Comparison of ENCODE assay signal across 19 cellular contexts in genomic region chr20:48275737-48276342, GRCh38.
DNase-seq lines count a peak whose midpoint lies in the region; ATAC-seq, FAIRE-seq and TF ChIP-seq lines count a peak whose summit lies in the region.
"Had no signal": no experiment of that assay in that cellular context is flagged by ENCODE, and none has a peak within 500 bp of the region (broad histone marks: within the 10 kb centered on the region; RNA-seq: fewer than 3 reads in every experiment).

No MANE protein-coding gene starts in this region.

- DNase-seq in HTR-8/SVneo (ENCODE audit: insufficient read length, low spot score) (no peak), NCI-H2196 treated with DMSO at 0.1 percent for 48 hours (lab: John Stamatoyannopoulos, UW; ENCODE audit: unreplicated experiment) (peak; percentile 12), hepatocyte (ENCODE audit: low spot score) (peak; percentile 46), neuronal stem cell (ENCODE audit: low spot score) (peak; percentile 20), mesothelial cell of epicardium (ENCODE audit: low spot score in 2 of 2, unreplicated experiment in 2 of 2) (no peak), HPDE6-E6E7 (ENCODE audit: extremely low spot score) (no peak)
- DNase-seq: activated T-cell treated with anti-CD3 and anti-CD28 coated beads, Interleukin-2, amount 50 U/mL, for 24 hours; AML-193; DMS53; hypothalamus; NCI-H446; right lobe of liver had no signal

- no peak overlapping the region for H3K14ac ChIP-seq in neuronal stem cell (ENCODE audit: low read length)

- H2BK12ac ChIP-seq in neuronal stem cell (ENCODE audit: low read length), result no peak overlapping the region

- H3K27me3 ChIP-seq in hepatocyte (no peaks in the 10 kb centered on the region), neuronal stem cell (ENCODE audit: control insufficient read depth in 3 of 3, insufficient read depth in 3 of 3, low read depth in 1 of 3, low read length in 3 of 3) (no peaks in the 10 kb centered on the region)
- H3K27me3 ChIP-seq: right lobe of liver, SJSA1 had no signal

- no peaks in the 10 kb centered on the region for H3K9me2 ChIP-seq in hepatocyte (replicated peaks; ENCODE audit: insufficient read depth)

- no peaks in the 10 kb centered on the region for H3K79me2 ChIP-seq in hepatocyte

- no peak overlapping the region for H4K91ac ChIP-seq in neuronal stem cell (ENCODE audit: low read depth, low read length, poor library complexity)

- H2AFZ ChIP-seq in hepatocyte, result no peak overlapping the region
- H2AFZ ChIP-seq in neuronal stem cell (ENCODE audit: low read length), result peak overlapping the region; percentile 86
- H2AFZ ChIP-seq: GM23248 had no signal

- H2AK5ac ChIP-seq in neuronal stem cell (ENCODE audit: low read depth, low read length), result peak overlapping the region; percentile 27

- no peaks in the 10 kb centered on the region for H3K36me3 Mint-ChIP-seq in mesothelial cell of epicardium
- H3K36me3 Mint-ChIP-seq: activated naive CD8-positive, alpha-beta T cell had no signal

- H2BK15ac ChIP-seq in neuronal stem cell (ENCODE audit: low read length), result no peak overlapping the region

- no peak overlapping the region for H3K4me3 ChIP-seq in hepatocyte
- peak overlapping the region in 1 of 2 donors; percentile 21 for H3K4me3 ChIP-seq in neuronal stem cell (ENCODE audit: low read length in 2 of 2)
- H3K4me3 ChIP-seq: GM23248, lung, right lobe of liver, SJSA1 had no signal

- no peak overlapping the region for H4K8ac ChIP-seq in neuronal stem cell (ENCODE audit: low read depth, low read length)

- H2BK120ac ChIP-seq in neuronal stem cell (ENCODE audit: low read depth, low read length), result no peak overlapping the region

- H3K27ac ChIP-seq in hepatocyte (no peak overlapping the region), neuronal stem cell (replicated peaks; ENCODE audit: low read length) (peak overlapping the region; percentile 57)
- H3K27ac ChIP-seq: GM23248, right lobe of liver, SJSA1 had no signal

- no peak overlapping the region for H3K4ac ChIP-seq in neuronal stem cell (ENCODE audit: low read length)

- no peak overlapping the region for H2BK5ac ChIP-seq in neuronal stem cell (ENCODE audit: low read length)

- no peaks in the 10 kb centered on the region for H3K36me3 ChIP-seq in hepatocyte (replicated peaks; ENCODE audit: insufficient read depth, low read depth)
- H3K36me3 ChIP-seq in neuronal stem cell (replicated peaks in 1 of 2; ENCODE audit: control insufficient read depth in 2 of 2, insufficient read depth in 2 of 2, low read length in 2 of 2), result no peaks in the 10 kb centered on the region
- H3K36me3 ChIP-seq: right lobe of liver, SJSA1 had no signal

- no peaks in the 10 kb centered on the region for H3K79me1 ChIP-seq in neuronal stem cell (ENCODE audit: low read depth, low read length)

- peaks cover 20% of the 10 kb centered on the region for H3K4me1 Mint-ChIP-seq in mesothelial cell of epicardium

- H3K9ac ChIP-seq in neuronal stem cell (ENCODE audit: low read depth, low read length, poor library complexity), result no peak overlapping the region
- H3K9ac ChIP-seq: GM23248 had no signal

- peak overlapping the region; percentile 54 for H3K18ac ChIP-seq in neuronal stem cell (ENCODE audit: low read length)

- H3K4me3 Mint-ChIP-seq in mesothelial cell of epicardium, result no peak overlapping the region
- H3K4me3 Mint-ChIP-seq: activated naive CD8-positive, alpha-beta T cell; activated T-cell treated with anti-CD3 and anti-CD28 coated beads, Interleukin-2, amount 50 U/mL, for 24 hours had no signal

- ATAC-seq in HG03159 (IDR thresholded peaks at IDR 0.05; ENCODE audit: unreplicated experiment), result no peak
- no peak for ATAC-seq in HG03097 (IDR thresholded peaks at IDR 0.05; ENCODE audit: low FRiP score, unreplicated experiment)
- ATAC-seq: right lobe of liver had no signal

- H3K4me1 ChIP-seq in hepatocyte (ENCODE audit: insufficient read depth), result peaks cover 12% of the 10 kb centered on the region
- peaks cover 12 to 17% of the 10 kb centered on the region in 2 donors for H3K4me1 ChIP-seq in neuronal stem cell (ENCODE audit: control insufficient read depth in 2 of 2, insufficient read depth in 1 of 2, low read depth in 1 of 2, low read length in 2 of 2)
- H3K4me1 ChIP-seq: right lobe of liver had no signal

- H3K4me2 ChIP-seq in hepatocyte (no peak overlapping the region), neuronal stem cell (ENCODE audit: insufficient read depth, low read length, poor library complexity, severe bottlenecking) (peak overlapping the region; percentile 13)

- H3K23ac ChIP-seq in neuronal stem cell (ENCODE audit: low read depth, low read length, poor library complexity), result no peak overlapping the region

- no peaks in the 10 kb centered on the region for H4K20me1 ChIP-seq in hepatocyte (ENCODE audit: insufficient read depth, poor library complexity, severe bottlenecking)

- peak; percentile 66 for FAIRE-seq in HTR-8/SVneo (lab: Jason Lieb, UNC)
- FAIRE-seq: bronchial epithelial cell had no signal

- H3K9me3 Mint-ChIP-seq in mesothelial cell of epicardium, result no peaks in the 10 kb centered on the region
- H3K9me3 Mint-ChIP-seq: activated T-cell treated with anti-CD3 and anti-CD28 coated beads, Interleukin-2, amount 50 U/mL, for 24 hours had no signal

- TF ChIP-seq CTCF in hepatocyte (IDR thresholded peaks at IDR 0.05; ENCODE audit: poor library complexity) (no peak), mesothelial cell of epicardium (IDR thresholded peaks at IDR 0.05; ENCODE audit: unreplicated experiment) (no peak)

- no peak overlapping the region for H3K27ac Mint-ChIP-seq in mesothelial cell of epicardium
- H3K27ac Mint-ChIP-seq: activated naive CD8-positive, alpha-beta T cell; activated T-cell treated with anti-CD3 and anti-CD28 coated beads, Interleukin-2, amount 50 U/mL, for 24 hours had no signal

- H3K27me3 Mint-ChIP-seq in mesothelial cell of epicardium (ENCODE audit: low read depth), result no peaks in the 10 kb centered on the region

- H3K9me3 ChIP-seq in hepatocyte (ENCODE audit: low read depth), result no peaks in the 10 kb centered on the region
- peaks cover 0 to 2% of the 10 kb centered on the region in 2 donors for H3K9me3 ChIP-seq in neuronal stem cell (replicated peaks in 1 of 2; ENCODE audit: control insufficient read depth in 2 of 2, insufficient read depth in 1 of 2, low read depth in 1 of 2, low read length in 2 of 2)
- H3K9me3 ChIP-seq: right lobe of liver, SJSA1 had no signal

- 60% methylated on average over 5 of the region's 5 CpGs for WGBS in hepatocyte (ENCODE audit: low lambda C conversion rate, missing lambda C conversion rate)
- WGBS in neuronal stem cell (ENCODE audit: extremely low coverage in 2 of 2, insufficient read length in 2 of 2, insufficient replicate concordance in 1 of 2), 2 donors, result no CpG with 5 or more reads among the region's 5 CpGs

Comparison
In these comparisons a context has a peak if more than half of its experiments do, and no peak if none do; other contexts are left out.
1. DNase-seq: peak in NCI-H2196 treated with DMSO at 0.1 percent for 48 hours (single experiment), hepatocyte (single experiment) and neuronal stem cell (single experiment); none in HTR-8/SVneo (single experiment), mesothelial cell of epicardium (0 of 2) and HPDE6-E6E7 (single experiment).